ENCODE assay signal across 18 cellular contexts in the genomic region with DNA sequence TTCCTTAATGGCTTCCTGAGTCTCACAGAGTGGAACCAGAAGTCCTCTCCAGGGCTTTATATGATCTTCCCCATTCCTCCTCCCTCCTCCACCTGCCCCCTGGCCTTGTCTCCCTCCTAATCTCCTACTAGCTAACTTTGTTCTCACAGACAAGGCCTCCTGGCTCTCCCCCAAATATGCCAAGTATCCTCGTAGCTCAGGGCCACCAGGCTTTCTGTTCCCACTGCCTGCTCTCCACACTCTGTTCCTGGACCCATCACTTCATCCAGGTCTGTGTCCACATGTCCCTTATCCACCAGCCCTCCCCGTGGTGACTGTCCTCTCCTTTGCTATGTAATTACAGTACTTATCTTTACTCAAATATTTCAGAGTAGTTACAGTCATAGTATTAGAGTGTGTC. TPM values are rescaled to one million over a fixed set of nuclear protein-coding genes. Genes with fewer than 3 reads are reported as not detected.
DNase-seq lines count a peak whose midpoint lies in the region; TF ChIP-seq lines count a peak whose summit lies in the region.
"Had no signal": no experiment of that assay in that cellular context is flagged by ENCODE, and none has a peak within 500 bp of the region (broad histone marks: within the 10 kb centered on the region; RNA-seq: fewer than 3 reads in every experiment).

No MANE protein-coding gene starts in this region.

- no peak overlapping the region for H2AFZ ChIP-seq in neural progenitor cell (replicated peaks)
- H2AFZ ChIP-seq: GM23248 had no signal

- H4K20me1 ChIP-seq in neural progenitor cell (ENCODE audit: low read depth), result peaks cover 5% of the 10 kb centered on the region

- H3K4me2 ChIP-seq in neural progenitor cell, result no peak overlapping the region

- H3K27me3 ChIP-seq in right atrium auricular region (no peaks in the 10 kb centered on the region), left ventricle myocardium inferior (ENCODE audit: low read depth) (peaks cover 5% of the 10 kb centered on the region), neural progenitor cell (no peaks in the 10 kb centered on the region), Caco-2 (replicated peaks; ENCODE audit: control insufficient read depth, insufficient read depth, low read length) (peaks cover 2% of the 10 kb centered on the region; the same call in 1 of the 2 replicates), A673 (replicated peaks; ENCODE audit: insufficient read depth, low read depth, low read length, poor library complexity) (peaks cover 76% of the 10 kb centered on the region)
- H3K27me3 ChIP-seq: BE2C had no signal

- BruUV-seq in Caco-2 (replicated peaks; lab: Mats Ljungman, UMichigan) (no TSS peak), A673 (replicated peaks; lab: Mats Ljungman, UMichigan) (no TSS peak)

- POLR2A ChIA-PET in Caco-2 (lab: Charles Lee) (no interaction called here), A673 (lab: Charles Lee; ENCODE audit: low non-redundant PET) (no interaction called here)

- H3K36me3 ChIP-seq in right atrium auricular region, result no peaks in the 10 kb centered on the region
- no peaks in the 10 kb centered on the region for H3K36me3 ChIP-seq in left ventricle myocardium inferior
- no peaks in the 10 kb centered on the region for H3K36me3 ChIP-seq in neural progenitor cell
- no peaks in the 10 kb centered on the region for H3K36me3 ChIP-seq in Caco-2 (ENCODE audit: control insufficient read depth, insufficient read depth, low read length)
- H3K36me3 ChIP-seq in A673 (ENCODE audit: insufficient read depth, low read length, poor library complexity, severe bottlenecking), result no peaks in the 10 kb centered on the region
- H3K36me3 ChIP-seq: BE2C had no signal

- DNase-seq in right atrium auricular region (ENCODE audit: low spot score) (peak; percentile 36), left ventricle myocardium inferior (no peak), neural progenitor cell (ENCODE audit: low spot score) (peak; percentile 1), type B pancreatic cell (ENCODE audit: extremely low spot score, unreplicated experiment) (peak; percentile 45), Caco-2 (no peak), NCI-H2081 treated with DMSO at 0.1 percent for 48 hours (lab: John Stamatoyannopoulos, UW) (no peak), A673 (ENCODE audit: low spot score) (no peak)
- DNase-seq: BE2C; CD4-positive, alpha-beta memory T cell; COR-L47; DMS53; GF-D8; GM23248; H7; IMR-90 had no signal

- CTCF ChIA-PET in Caco-2 (lab: Charles Lee), result no interaction called here
- CTCF ChIA-PET in A673 (lab: Charles Lee), result no interaction called here

- intact Hi-C loops in left ventricle myocardium inferior (cut with micrococcal nuclease) (no loop called here), Caco-2 (cut with micrococcal nuclease; ENCODE audit: unreplicated experiment) (no loop called here), A673 (cut with micrococcal nuclease; ENCODE audit: unreplicated experiment) (no loop called here)
- intact Hi-C loops in dendritic cell treated with granulocyte-macrophage colony-stimulating factor and Interleukin-4, amounts not matched to agents 40 ng/mL and 50 ng/mL, for 4 days (cut with micrococcal nuclease), result no loop called here

- H3K9me3 ChIP-seq in right atrium auricular region, result no peaks in the 10 kb centered on the region
- H3K9me3 ChIP-seq in left ventricle myocardium inferior (replicated peaks), result no peaks in the 10 kb centered on the region
- H3K9me3 ChIP-seq in neural progenitor cell (ENCODE audit: low read depth), result no peaks in the 10 kb centered on the region
- H3K9me3 ChIP-seq in Caco-2, result no peaks in the 10 kb centered on the region
- H3K9me3 ChIP-seq in A673 (ENCODE audit: low read depth, low read length, poor library complexity, severe bottlenecking), result no peaks in the 10 kb centered on the region
- H3K9me3 ChIP-seq: BE2C had no signal

- H3K27ac ChIP-seq in right atrium auricular region (no peak overlapping the region), left ventricle myocardium inferior (replicated peaks) (no peak overlapping the region), neural progenitor cell (no peak overlapping the region), A673 (ENCODE audit: low read depth, low read length, poor library complexity, severe bottlenecking) (no peak overlapping the region)
- H3K27ac ChIP-seq: C4-2B, GM23248 had no signal

- H3K9me3 Mint-ChIP-seq in dendritic cell treated with granulocyte-macrophage colony-stimulating factor and Interleukin-4, amounts not matched to agents 40 ng/mL and 50 ng/mL, for 4 days, result no peaks in the 10 kb centered on the region
- H3K9me3 Mint-ChIP-seq in neural progenitor cell, result no peaks in the 10 kb centered on the region
- no peaks in the 10 kb centered on the region for H3K9me3 Mint-ChIP-seq in type B pancreatic cell
- H3K9me3 Mint-ChIP-seq in Caco-2 (ENCODE audit: unreplicated experiment), result no peaks in the 10 kb centered on the region

- peaks cover 13% of the 10 kb centered on the region for H3K4me1 Mint-ChIP-seq in dendritic cell treated with granulocyte-macrophage colony-stimulating factor and Interleukin-4, amounts not matched to agents 40 ng/mL and 50 ng/mL, for 4 days (ENCODE audit: low read depth)
- H3K4me1 Mint-ChIP-seq in neural progenitor cell (peaks cover 45% of the 10 kb centered on the region), type B pancreatic cell (ENCODE audit: unreplicated experiment) (peaks cover 15% of the 10 kb centered on the region), Caco-2 (ENCODE audit: low read depth, unreplicated experiment) (no peaks in the 10 kb centered on the region)
- H3K4me1 Mint-ChIP-seq: CD4-positive, alpha-beta memory T cell had no signal

- H3K79me2 ChIP-seq in neural progenitor cell (ENCODE audit: low read depth), result no peaks in the 10 kb centered on the region

- peaks cover 44% of the 10 kb centered on the region for H3F3A ChIP-seq in neural progenitor cell (ENCODE audit: low read depth)

- H3K4me1 ChIP-seq in right atrium auricular region (peaks cover 0 to 19% of the 10 kb centered on the region in 2 donors), left ventricle myocardium inferior (peaks cover 23% of the 10 kb centered on the region), neural progenitor cell (peaks cover 40% of the 10 kb centered on the region), Caco-2 (no peaks in the 10 kb centered on the region), A673 (ENCODE audit: insufficient read depth, low read length, poor library complexity, severe bottlenecking) (peaks cover 8% of the 10 kb centered on the region)

- H3K27ac Mint-ChIP-seq in dendritic cell treated with granulocyte-macrophage colony-stimulating factor and Interleukin-4, amounts not matched to agents 40 ng/mL and 50 ng/mL, for 4 days, result peak overlapping the region; percentile 1
- H3K27ac Mint-ChIP-seq in neural progenitor cell (peak overlapping the region; percentile 25), type B pancreatic cell (no peak overlapping the region), Caco-2 (ENCODE audit: unreplicated experiment) (no peak overlapping the region)
- H3K27ac Mint-ChIP-seq: CD4-positive, alpha-beta memory T cell had no signal

- H3K36me3 Mint-ChIP-seq in dendritic cell treated with granulocyte-macrophage colony-stimulating factor and Interleukin-4, amounts not matched to agents 40 ng/mL and 50 ng/mL, for 4 days (ENCODE audit: low read depth), result no peaks in the 10 kb centered on the region
- no peaks in the 10 kb centered on the region for H3K36me3 Mint-ChIP-seq in neural progenitor cell
- no peaks in the 10 kb centered on the region for H3K36me3 Mint-ChIP-seq in type B pancreatic cell
- no peaks in the 10 kb centered on the region for H3K36me3 Mint-ChIP-seq in Caco-2 (ENCODE audit: insufficient read depth, unreplicated experiment)
- H3K36me3 Mint-ChIP-seq: CD4-positive, alpha-beta memory T cell had no signal

- H3K4me3 Mint-ChIP-seq in dendritic cell treated with granulocyte-macrophage colony-stimulating factor and Interleukin-4, amounts not matched to agents 40 ng/mL and 50 ng/mL, for 4 days, result no peak overlapping the region
- H3K4me3 Mint-ChIP-seq in neural progenitor cell, result peak overlapping the region; percentile 3
- H3K4me3 Mint-ChIP-seq in type B pancreatic cell, result no peak overlapping the region
- H3K4me3 Mint-ChIP-seq in Caco-2 (ENCODE audit: unreplicated experiment), result no peak overlapping the region
- H3K4me3 Mint-ChIP-seq: CD4-positive, alpha-beta memory T cell had no signal

- TF ChIP-seq CTCF in right atrium auricular region (IDR thresholded peaks at IDR 0.05) (no peak), left ventricle myocardium inferior (IDR thresholded peaks at IDR 0.05; ENCODE audit: borderline replicate concordance) (no peak), neural progenitor cell (IDR thresholded peaks at IDR 0.05) (no peak), type B pancreatic cell (conservative IDR thresholded peaks at IDR 0.05) (no peak), Caco-2 (IDR thresholded peaks at IDR 0.05; ENCODE audit: insufficient read depth in 1 of 2, low read depth in 1 of 2, low read length in 1 of 2, severe bottlenecking in 1 of 2, unreplicated experiment in 1 of 2) (no peak), A673 (conservative IDR thresholded peaks at IDR 0.05; ENCODE audit: low read depth, low read length) (no peak)

- no peak overlapping the region for H3K9ac ChIP-seq in neural progenitor cell
- H3K9ac ChIP-seq: GM23248 had no signal

- peaks cover 15% of the 10 kb centered on the region for H3K27me3 Mint-ChIP-seq in dendritic cell treated with granulocyte-macrophage colony-stimulating factor and Interleukin-4, amounts not matched to agents 40 ng/mL and 50 ng/mL, for 4 days
- H3K27me3 Mint-ChIP-seq in neural progenitor cell (ENCODE audit: insufficient read depth, low read depth) (peaks cover 12% of the 10 kb centered on the region), type B pancreatic cell (no peaks in the 10 kb centered on the region), Caco-2 (ENCODE audit: insufficient read depth, unreplicated experiment) (peaks cover 12% of the 10 kb centered on the region)

- H3K4me3 ChIP-seq in right atrium auricular region, result no peak overlapping the region
- H3K4me3 ChIP-seq in left ventricle myocardium inferior, result no peak overlapping the region
- H3K4me3 ChIP-seq in neural progenitor cell, result no peak overlapping the region
- no peak overlapping the region for H3K4me3 ChIP-seq in Caco-2 (ENCODE audit: low read depth, low read length)
- H3K4me3 ChIP-seq in A673 (ENCODE audit: low read depth, low read length, poor library complexity, severe bottlenecking), result no peak overlapping the region
- H3K4me3 ChIP-seq: GM23248 had no signal

RNA-seq across cellular contexts. Expression of a gene that starts 23.2 kb away (rescaled TPM):
- total RNA-seq in right atrium auricular region, result not detected
- total RNA-seq in left ventricle myocardium inferior, result 2.3 TPM
- 2.9 and 6.2 TPM in 2 replicates for total RNA-seq in neural progenitor cell (ENCODE audit: low replicate concordance)
- 2.1 and 2.7 TPM in 2 replicates for total RNA-seq in type B pancreatic cell (ENCODE audit: low replicate concordance)
- total RNA-seq in Caco-2 (2022), result not detected in 2 replicates
- total RNA-seq in A673 (2021), result not detected in 2 replicates
- total RNA-seq: CD4-positive, alpha-beta memory T cell; GM23248; HT-29; IMR-90 had no signal

Comparison
In these comparisons a context has a peak if more than half of its experiments do, and no peak if none do; other contexts are left out.
1. DNase-seq: peak in right atrium auricular region (single experiment), neural progenitor cell (single experiment) and type B pancreatic cell (single experiment); none in left ventricle myocardium inferior (single experiment), Caco-2 (0 of 2), NCI-H2081 treated with DMSO at 0.1 percent for 48 hours (single experiment) and A673 (single experiment).
2. H3K27ac Mint-ChIP-seq: peak in dendritic cell treated with granulocyte-macrophage colony-stimulating factor and Interleukin-4, amounts not matched to agents 40 ng/mL and 50 ng/mL, for 4 days (single experiment) and neural progenitor cell (single experiment); none in type B pancreatic cell (single experiment) and Caco-2 (single experiment).